23 cellular contexts compared by ENCODE assay signal in the genomic region with DNA sequence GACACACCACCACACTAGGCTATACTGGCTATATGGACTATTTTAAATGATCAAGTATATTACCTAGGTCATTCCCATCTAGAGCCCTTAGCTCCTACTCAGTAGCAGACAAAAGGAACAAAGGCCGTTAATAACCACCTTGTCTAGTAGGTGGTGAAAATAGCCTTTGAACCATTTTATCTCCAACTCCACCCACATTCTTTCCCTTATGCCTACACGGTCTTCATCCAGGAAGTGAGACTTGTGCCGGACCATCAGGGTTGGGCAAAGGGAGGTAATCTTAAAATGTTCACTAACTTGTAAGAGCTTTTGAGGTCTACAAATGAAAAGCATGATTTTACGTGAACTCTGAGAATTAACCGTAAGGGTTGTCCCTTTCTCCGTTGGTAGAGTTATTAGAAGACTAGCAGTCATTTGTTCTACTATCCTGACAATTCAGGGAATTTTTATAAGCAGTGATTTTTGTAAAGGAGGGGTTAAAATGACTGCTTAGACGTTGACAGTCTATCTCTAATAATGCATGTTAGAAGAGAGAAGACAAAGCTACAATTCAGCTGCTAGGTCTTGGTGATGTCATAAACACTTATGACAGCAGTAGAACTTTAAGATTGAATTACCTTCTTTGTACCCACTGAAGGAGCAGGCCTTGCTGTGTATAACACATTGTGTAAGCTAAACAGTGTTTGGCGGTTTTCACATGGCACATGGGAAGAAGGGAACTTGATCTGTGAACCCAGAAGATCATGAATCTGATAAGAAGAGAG.
"Had no signal": no experiment of that assay in that cellular context is flagged by ENCODE, and none has a peak within 500 bp of the region (broad histone marks: within the 10 kb centered on the region; RNA-seq: fewer than 3 reads in every experiment).

No MANE protein-coding gene starts in this region.

- H3K27ac ChIP-seq: epithelial cell of prostate, esophagus muscularis mucosa, gastroesophageal sphincter, neural progenitor cell, ovary, suprapubic skin, thyroid gland, upper lobe of left lung, uterus had no signal

- H3K4me3 ChIP-seq: esophagus muscularis mucosa, gastroesophageal sphincter, neural progenitor cell, ovary, suprapubic skin, thyroid gland, upper lobe of left lung, uterus had no signal

- H3K27me3 ChIP-seq: esophagus muscularis mucosa, gastroesophageal sphincter, neural progenitor cell, ovary, suprapubic skin, thyroid gland, upper lobe of left lung, uterus had no signal

- DNase-seq: effector memory CD4-positive, alpha-beta T cell; hippocampal formation; kidney glomerular epithelial cell; mammary epithelial cell; naive thymus-derived CD8-positive, alpha-beta T cell; nucleus accumbens; ovary; right cardiac atrium; stimulated activated CD4-positive, alpha-beta T cell treated with anti-CD3 and anti-CD28 coated beads, Interleukin-4, amount 100 ng/mL, for 1 hour; stimulated activated CD8-positive, alpha-beta memory T cell treated with anti-CD3 and anti-CD28 coated beads, Interleukin-4, amount 100 ng/mL, for 48 hours; stimulated activated naive CD8-positive, alpha-beta T cell treated with anti-CD3 and anti-CD28 coated beads, Interleukin-15, Interleukin-2, amounts not matched to agents 100 U/mL and 50 U/mL, for 24 hours; thyroid gland; upper lobe of left lung; uterus had no signal

- H3K4me1 ChIP-seq: esophagus muscularis mucosa, gastroesophageal sphincter, neural progenitor cell, suprapubic skin, thyroid gland, upper lobe of left lung, uterus had no signal

- H3K36me3 ChIP-seq: esophagus muscularis mucosa, gastroesophageal sphincter, neural progenitor cell, ovary, suprapubic skin, thyroid gland, upper lobe of left lung, uterus had no signal

- FAIRE-seq: endometrium, islet of Langerhans had no signal

- ATAC-seq: gastroesophageal sphincter; left lobe of liver; naive thymus-derived CD8-positive, alpha-beta T cell; right cardiac atrium; stimulated activated effector memory CD8-positive, alpha-beta T cell treated with anti-CD3 and anti-CD28 coated beads, Interleukin-12 subunit alpha, Interleukin-12 subunit beta, amount 100 ng/mL, for 72 hours; stimulated activated naive CD8-positive, alpha-beta T cell treated with anti-CD3 and anti-CD28 coated beads, Interleukin-15, Interleukin-2, amounts not matched to agents 100 U/mL and 50 U/mL, for 24 hours had no signal

- H3K9me3 ChIP-seq: esophagus muscularis mucosa, gastroesophageal sphincter, ovary, suprapubic skin, thyroid gland, upper lobe of left lung, uterus had no signal
